Comparison of ENCODE assay signal across 9 cellular contexts in the genomic region with DNA sequence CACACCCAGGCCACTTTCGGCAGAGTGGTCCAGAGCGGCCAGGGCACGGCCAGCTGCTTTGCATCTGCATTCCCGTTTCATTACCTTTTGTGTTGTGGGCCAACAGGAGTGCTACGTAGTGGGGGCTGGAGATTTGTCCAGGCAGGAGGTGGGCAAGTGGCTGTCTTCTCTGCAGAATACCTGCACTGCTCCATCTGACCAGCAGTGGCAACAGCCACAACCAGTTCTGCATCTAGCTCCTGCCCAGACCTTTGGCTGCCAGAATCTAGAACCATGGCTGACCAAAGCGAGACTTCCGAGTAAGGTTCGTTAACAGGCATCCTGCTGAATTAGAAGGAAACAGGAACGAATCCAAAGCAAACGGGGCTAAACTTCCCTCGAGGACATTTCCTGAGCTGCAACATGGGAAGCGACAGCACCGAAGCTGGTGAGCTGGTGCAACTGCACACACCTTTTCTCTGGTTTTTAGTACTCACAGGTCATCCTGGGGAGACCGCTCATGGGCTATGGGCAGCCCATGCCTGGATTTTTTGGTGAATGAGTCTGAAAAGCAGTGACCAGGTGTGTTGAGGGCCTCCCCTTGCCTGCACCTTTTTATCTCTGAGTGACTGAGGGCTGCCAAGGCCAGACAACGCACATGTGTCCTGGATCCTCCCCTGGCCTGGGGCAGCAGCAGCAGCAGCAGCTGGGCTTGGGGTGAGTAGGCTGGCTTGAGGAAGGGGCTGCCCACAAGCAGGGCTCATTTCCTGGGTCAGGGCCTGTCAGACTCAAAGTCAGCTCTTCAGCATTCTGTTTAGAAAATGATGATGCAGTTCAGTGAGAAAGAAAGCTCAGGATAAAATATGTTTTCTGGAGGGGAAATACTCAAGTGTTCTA. TPM values are rescaled to one million over a fixed set of nuclear protein-coding genes. Genes with fewer than 3 reads are reported as not detected.
DNase-seq lines count a peak whose midpoint lies in the region; ATAC-seq and TF ChIP-seq lines count a peak whose summit lies in the region.
"Had no signal": no experiment of that assay in that cellular context is flagged by ENCODE, and none has a peak within 500 bp of the region (broad histone marks: within the 10 kb centered on the region; RNA-seq: fewer than 3 reads in every experiment).

No MANE protein-coding gene starts in this region.

- H3K9me3 ChIP-seq in SU-DHL-6 (ENCODE audit: insufficient read depth, low read length): no peaks in the 10 kb centered on the region
- H3K9me3 ChIP-seq in vagina: no peaks in the 10 kb centered on the region

- peak overlapping the region; percentile 10 for H2AFZ ChIP-seq in SU-DHL-6 (ENCODE audit: low read depth, low read length, severe bottlenecking)

- H3K9me2 ChIP-seq in SU-DHL-6 (replicated peaks; ENCODE audit: insufficient read depth, low read length): no peaks in the 10 kb centered on the region

- no peak for TF ChIP-seq POLR2A in vagina (IDR thresholded peaks at IDR 0.05)

- peak; percentile 39 for TF ChIP-seq CTCF in SU-DHL-6 (IDR thresholded peaks at IDR 0.05; ENCODE audit: insufficient read depth, low read length, poor library complexity, severe bottlenecking)
- no peak for TF ChIP-seq CTCF in vagina (IDR thresholded peaks at IDR 0.05)
- TF ChIP-seq CTCF in osteocyte (IDR thresholded peaks at IDR 0.05): no peak

- H3K4me3 Mint-ChIP-seq in activated CD8-positive, alpha-beta memory T cell treated with anti-CD3 and anti-CD28 coated beads, Interleukin-2, amount 10 ng/mL, durations not matched to agents 7 days and 5 days: no peak overlapping the region
- H3K4me3 Mint-ChIP-seq in activated T-helper 17 cell treated with anti-CD3 and anti-CD28 coated beads, Interleukin-2, amount 50 U/mL, for 72 hours: no peak overlapping the region
- no peak overlapping the region for H3K4me3 Mint-ChIP-seq in osteocyte (ENCODE audit: unreplicated experiment)

- peak overlapping the region; percentile 41 for H3K4me2 ChIP-seq in SU-DHL-6 (ENCODE audit: low read depth, low read length, poor library complexity, severe bottlenecking)

- H3K27ac Mint-ChIP-seq in activated CD8-positive, alpha-beta memory T cell treated with anti-CD3 and anti-CD28 coated beads, Interleukin-2, amount 10 ng/mL, durations not matched to agents 7 days and 5 days: no peak overlapping the region
- H3K27ac Mint-ChIP-seq in activated T-helper 17 cell treated with anti-CD3 and anti-CD28 coated beads, Interleukin-2, amount 50 U/mL, for 72 hours: no peak overlapping the region
- no peak overlapping the region for H3K27ac Mint-ChIP-seq in osteocyte (ENCODE audit: unreplicated experiment)

- DNase-seq in activated CD8-positive, alpha-beta memory T cell treated with anti-CD3 and anti-CD28 coated beads, Interleukin-2, amount 10 ng/mL, durations not matched to agents 7 days and 5 days: peak; percentile 38
- DNase-seq in activated CD8-positive, alpha-beta memory T cell treated with anti-CD3 and anti-CD28 coated beads, Interleukin-2, amount 50 U/mL, for 4 hours: no peak
- no peak for DNase-seq in vagina (ENCODE audit: extremely low spot score in 2 of 2)
- no peak for DNase-seq in osteocyte (ENCODE audit: extremely low spot score, unreplicated experiment)
- DNase-seq: SHP77 treated with DMSO at 0.1 percent for 48 hours had no signal

- H3K4me1 ChIP-seq in vagina: peaks cover 39% of the 10 kb centered on the region

- H3K4me3 ChIP-seq in SU-DHL-6 (ENCODE audit: insufficient read depth, low read length, poor library complexity, severe bottlenecking) (no peak overlapping the region), vagina (no peak overlapping the region)

- H3K36me3 ChIP-seq in SU-DHL-6 (ENCODE audit: low read length) (no peaks in the 10 kb centered on the region), vagina (no peaks in the 10 kb centered on the region)

- peak overlapping the region; percentile 86 for H3K27ac ChIP-seq in SU-DHL-6 (ENCODE audit: low read depth, low read length)
- peak overlapping the region; percentile 54 for H3K27ac ChIP-seq in vagina

- intact Hi-C loops in vagina (cut with DNase I): no loop called here

- peak overlapping the region; percentile 15; the same call in 1 of the 2 replicates for H3K9ac ChIP-seq in SU-DHL-6 (ENCODE audit: low read length)

- H3K9me3 Mint-ChIP-seq in activated CD8-positive, alpha-beta memory T cell treated with anti-CD3 and anti-CD28 coated beads, Interleukin-2, amount 10 ng/mL, durations not matched to agents 7 days and 5 days (ENCODE audit: low read depth): no peaks in the 10 kb centered on the region
- no peaks in the 10 kb centered on the region for H3K9me3 Mint-ChIP-seq in activated T-helper 17 cell treated with anti-CD3 and anti-CD28 coated beads, Interleukin-2, amount 50 U/mL, for 72 hours
- no peaks in the 10 kb centered on the region for H3K9me3 Mint-ChIP-seq in osteocyte (ENCODE audit: unreplicated experiment)

- H3K79me2 ChIP-seq in SU-DHL-6 (ENCODE audit: insufficient read depth, low read length): no peaks in the 10 kb centered on the region

- peaks cover 17% of the 10 kb centered on the region for H3F3A ChIP-seq in SU-DHL-6 (ENCODE audit: insufficient read depth)

- H3K27me3 ChIP-seq in SU-DHL-6 (ENCODE audit: low read length): no peaks in the 10 kb centered on the region
- H3K27me3 ChIP-seq in vagina: no peaks in the 10 kb centered on the region

- H3K36me3 Mint-ChIP-seq in activated CD8-positive, alpha-beta memory T cell treated with anti-CD3 and anti-CD28 coated beads, Interleukin-2, amount 10 ng/mL, durations not matched to agents 7 days and 5 days: peaks cover 3% of the 10 kb centered on the region
- H3K36me3 Mint-ChIP-seq in activated T-helper 17 cell treated with anti-CD3 and anti-CD28 coated beads, Interleukin-2, amount 50 U/mL, for 72 hours (ENCODE audit: low read depth): peaks cover 17% of the 10 kb centered on the region
- H3K36me3 Mint-ChIP-seq in osteocyte (ENCODE audit: unreplicated experiment): peaks cover 15% of the 10 kb centered on the region

- no peaks in the 10 kb centered on the region for H4K20me1 ChIP-seq in SU-DHL-6 (ENCODE audit: low read depth, low read length)

- no peaks in the 10 kb centered on the region for H3K4me1 Mint-ChIP-seq in activated CD8-positive, alpha-beta memory T cell treated with anti-CD3 and anti-CD28 coated beads, Interleukin-2, amount 10 ng/mL, durations not matched to agents 7 days and 5 days
- H3K4me1 Mint-ChIP-seq in activated T-helper 17 cell treated with anti-CD3 and anti-CD28 coated beads, Interleukin-2, amount 50 U/mL, for 72 hours: no peaks in the 10 kb centered on the region
- peaks cover 24% of the 10 kb centered on the region for H3K4me1 Mint-ChIP-seq in osteocyte (ENCODE audit: unreplicated experiment)

- H3K27me3 Mint-ChIP-seq in activated CD8-positive, alpha-beta memory T cell treated with anti-CD3 and anti-CD28 coated beads, Interleukin-2, amount 10 ng/mL, durations not matched to agents 7 days and 5 days: peaks cover 20% of the 10 kb centered on the region
- H3K27me3 Mint-ChIP-seq in activated T-helper 17 cell treated with anti-CD3 and anti-CD28 coated beads, Interleukin-2, amount 50 U/mL, for 72 hours: peaks cover 18% of the 10 kb centered on the region
- no peaks in the 10 kb centered on the region for H3K27me3 Mint-ChIP-seq in osteocyte (ENCODE audit: unreplicated experiment)

- no peak for ATAC-seq in activated CD8-positive, alpha-beta memory T cell treated with anti-CD3 and anti-CD28 coated beads, Interleukin-2, amount 10 ng/mL, durations not matched to agents 7 days and 5 days
- ATAC-seq in HG02885 (IDR thresholded peaks at IDR 0.05; ENCODE audit: poor library complexity, unreplicated experiment) (peak; percentile 37), esophagus mucosa (no peak)
- no peak for ATAC-seq in activated T-helper 17 cell treated with anti-CD3 and anti-CD28 coated beads, Interleukin-2, amount 50 U/mL, for 72 hours (replicated peaks)

- CTCF ChIA-PET in activated CD8-positive, alpha-beta memory T cell treated with anti-CD3 and anti-CD28 coated beads, Interleukin-2, amount 10 ng/mL, durations not matched to agents 7 days and 5 days (lab: Charles Lee): interaction anchor here (0.6 to 4.6 kb wide), 6 partner anchors 12 to 285 kb away, joined by 3 to 26 read pairs (median 4); no protein-coding TSS in a partner anchor

RNA-seq across cellular contexts. Expression of a gene that starts 10.6 kb away (rescaled TPM):
- total RNA-seq in activated CD8-positive, alpha-beta memory T cell treated with anti-CD3 and anti-CD28 coated beads, Interleukin-2, amount 10 ng/mL, durations not matched to agents 7 days and 5 days: not detected
- 9.3 TPM for total RNA-seq in vagina
- 0.32 TPM for total RNA-seq in esophagus mucosa
- total RNA-seq in activated T-helper 17 cell treated with anti-CD3 and anti-CD28 coated beads, Interleukin-2, amount 50 U/mL, for 72 hours: under 1 TPM; 0.02 to 0.48 TPM
- total RNA-seq in osteocyte: 9.0 and 10.1 TPM in 2 replicates

RNA-seq across cellular contexts. Expression of a gene that starts 26.6 kb away (rescaled TPM):
- 10 to 100 TPM; 12.8 to 12.9 TPM for total RNA-seq in activated CD8-positive, alpha-beta memory T cell treated with anti-CD3 and anti-CD28 coated beads, Interleukin-2, amount 10 ng/mL, durations not matched to agents 7 days and 5 days
- 23.1 TPM for total RNA-seq in vagina
- total RNA-seq in esophagus mucosa: 12.4 TPM
- total RNA-seq in activated T-helper 17 cell treated with anti-CD3 and anti-CD28 coated beads, Interleukin-2, amount 50 U/mL, for 72 hours: 10 to 100 TPM in 1 of 2 donors, 1 to 10 TPM in 1; 8.9 to 10.7 TPM
- 40.5 and 42.8 TPM in 2 replicates for total RNA-seq in osteocyte
